Comparison of ENCODE assay signal across 14 cellular contexts in the genomic region with DNA sequence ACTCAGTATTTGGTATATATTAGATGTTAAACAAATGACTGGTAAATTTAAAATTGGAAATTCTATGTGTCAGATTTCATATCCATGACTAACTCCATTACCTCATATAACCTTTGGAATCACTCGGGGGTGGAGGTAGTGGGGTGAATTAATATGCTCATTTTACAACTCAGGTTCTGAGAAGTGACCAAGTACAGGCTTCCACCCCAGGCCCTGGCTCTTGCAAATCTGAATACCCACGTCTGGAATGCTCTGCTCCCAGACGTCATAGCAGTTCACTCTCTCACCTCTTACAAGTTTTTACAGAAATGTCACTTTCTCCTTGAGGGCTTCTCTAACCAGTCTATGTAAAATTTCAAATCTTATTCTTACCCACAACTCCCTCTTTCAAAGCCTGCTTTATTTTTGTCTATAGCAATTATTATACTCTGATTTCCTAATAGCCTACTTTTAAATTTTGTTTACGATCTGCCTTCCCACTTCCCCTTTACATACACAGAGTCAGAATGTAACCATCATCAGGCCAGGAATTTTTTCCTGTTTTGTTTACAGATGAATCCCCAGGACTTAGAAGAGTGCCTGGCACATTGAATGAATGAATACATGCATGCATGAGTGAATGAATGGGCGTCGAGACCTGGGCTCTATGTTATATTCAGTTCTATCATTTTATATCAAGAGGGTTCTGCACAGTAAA.
A peak's percentile ranks its signal among the peaks of the same experiment; 100 is the strongest.
DNase-seq lines count a peak whose midpoint lies in the region; ATAC-seq and TF ChIP-seq lines count a peak whose summit lies in the region.
"Had no signal": no experiment of that assay in that cellular context is flagged by ENCODE, and none has a peak within 500 bp of the region (broad histone marks: within the 10 kb centered on the region; RNA-seq: fewer than 3 reads in every experiment).

No MANE protein-coding gene starts in this region.

- H3K27me3 Mint-ChIP-seq in stimulated activated naive CD8-positive, alpha-beta T cell treated with anti-CD3 and anti-CD28 coated beads, Interleukin-15, amount 100 ng/mL, for 72 hours, result no peaks in the 10 kb centered on the region
- H3K27me3 Mint-ChIP-seq in WTC11 (ENCODE audit: low read depth), result no peaks in the 10 kb centered on the region
- H3K27me3 Mint-ChIP-seq: brain had no signal

- H3K4me3 ChIP-seq in WERI-Rb-1 (ENCODE audit: low read depth, low read length), result no peak overlapping the region
- H3K4me3 ChIP-seq: BLaER1 treated with 17β-estradiol and CSF1 and Interleukin-3, amounts not matched to agents 10 nM and 100 nM; gastrocnemius medialis had no signal

- no peak overlapping the region for H3K27ac ChIP-seq in WERI-Rb-1
- H3K27ac ChIP-seq: BLaER1 treated with 17β-estradiol and CSF1 and Interleukin-3, amounts not matched to agents 10 nM and 100 nM; gastrocnemius medialis had no signal

- H3K9me3 Mint-ChIP-seq in stimulated activated naive CD8-positive, alpha-beta T cell treated with anti-CD3 and anti-CD28 coated beads, Interleukin-15, amount 100 ng/mL, for 72 hours, result no peaks in the 10 kb centered on the region
- H3K9me3 Mint-ChIP-seq in WTC11, result no peaks in the 10 kb centered on the region
- H3K9me3 Mint-ChIP-seq: T-helper 1 cell treated with Interleukin-12 subunit alpha and Interleukin-12 subunit beta and Interleukin-4 antibody, amounts not matched to agents 30 μg/mL and 1 μg/mL, for 36 hours had no signal

- POLR2A ChIA-PET in WTC11 (lab: Charles Lee), result no interaction called here

- no peak for TF ChIP-seq CTCF in WTC11 (IDR thresholded peaks at IDR 0.05)
- no peak for TF ChIP-seq CTCF in WERI-Rb-1 (IDR thresholded peaks at IDR 0.05; ENCODE audit: low read depth, low read length)

- ATAC-seq in stimulated activated naive CD8-positive, alpha-beta T cell treated with anti-CD3 and anti-CD28 coated beads, Interleukin-15, Interleukin-2, amounts not matched to agents 100 U/mL and 50 U/mL, for 24 hours, result peak; percentile 43
- no peak for ATAC-seq in stimulated activated naive CD8-positive, alpha-beta T cell treated with anti-CD3 and anti-CD28 coated beads, Interleukin-15, amount 100 ng/mL, for 72 hours
- ATAC-seq in WTC11 (no peak; the same call in 1 of the 2 replicates), GM19455 (IDR thresholded peaks at IDR 0.05; ENCODE audit: unreplicated experiment) (no peak)
- ATAC-seq: gastrocnemius medialis, right cardiac atrium had no signal

- H3K36me3 Mint-ChIP-seq in WTC11, result no peaks in the 10 kb centered on the region
- H3K36me3 Mint-ChIP-seq: brain had no signal

- no peaks in the 10 kb centered on the region for H3K9me3 ChIP-seq in WERI-Rb-1 (ENCODE audit: severe bottlenecking)
- H3K9me3 ChIP-seq: BLaER1 treated with 17β-estradiol and CSF1 and Interleukin-3, amounts not matched to agents 10 nM and 100 nM; gastrocnemius medialis had no signal

- no peak overlapping the region for H3K4me3 Mint-ChIP-seq in stimulated activated naive CD8-positive, alpha-beta T cell treated with anti-CD3 and anti-CD28 coated beads, Interleukin-15, amount 100 ng/mL, for 72 hours
- H3K4me3 Mint-ChIP-seq in WTC11, result no peak overlapping the region
- H3K4me3 Mint-ChIP-seq: brain; T-helper 1 cell treated with Interleukin-12 subunit alpha and Interleukin-12 subunit beta and Interleukin-4 antibody, amounts not matched to agents 30 μg/mL and 1 μg/mL, for 36 hours had no signal

- CTCF ChIA-PET in WTC11 (lab: Charles Lee), result no interaction called here

- H3K4me1 Mint-ChIP-seq in stimulated activated naive CD8-positive, alpha-beta T cell treated with anti-CD3 and anti-CD28 coated beads, Interleukin-15, amount 100 ng/mL, for 72 hours, result peaks cover 49% of the 10 kb centered on the region
- H3K4me1 Mint-ChIP-seq in WTC11, result peaks cover 30% of the 10 kb centered on the region
- H3K4me1 Mint-ChIP-seq: brain had no signal

- no peak overlapping the region for H3K27ac Mint-ChIP-seq in stimulated activated naive CD8-positive, alpha-beta T cell treated with anti-CD3 and anti-CD28 coated beads, Interleukin-15, amount 100 ng/mL, for 72 hours
- H3K27ac Mint-ChIP-seq in WTC11, result 0 out of 2 replicates have a peak overlapping the region, but pooled peaks have one; percentile 3
- H3K27ac Mint-ChIP-seq: brain; T-helper 1 cell treated with Interleukin-12 subunit alpha and Interleukin-12 subunit beta and Interleukin-4 antibody, amounts not matched to agents 30 μg/mL and 1 μg/mL, for 36 hours had no signal

- no peaks in the 10 kb centered on the region for H3K36me3 ChIP-seq in WERI-Rb-1
- H3K36me3 ChIP-seq: BLaER1 treated with 17β-estradiol and CSF1 and Interleukin-3, amounts not matched to agents 10 nM and 100 nM; gastrocnemius medialis had no signal

- DNase-seq in stimulated activated naive CD8-positive, alpha-beta T cell treated with anti-CD3 and anti-CD28 coated beads, Interleukin-15, Interleukin-2, amounts not matched to agents 100 U/mL and 50 U/mL, for 24 hours, result no peak
- DNase-seq in stimulated activated naive CD8-positive, alpha-beta T cell treated with anti-CD3 and anti-CD28 coated beads, Interleukin-15, amount 100 ng/mL, for 72 hours, result no peak
- DNase-seq in WTC11 (ENCODE audit: low spot score), result no peak
- DNase-seq in foreskin melanocyte, result peak; percentile 29
- DNase-seq in WERI-Rb-1, result no peak
- DNase-seq in NCI-H774 (lab: John Stamatoyannopoulos, UW), result no peak
- no peak for DNase-seq in GDM1 (lab: John Stamatoyannopoulos, UW)
- DNase-seq: gastrocnemius medialis, NCI-H510A treated with DMSO at 0.1 percent for 48 hours, right cardiac atrium had no signal

- peaks cover 34% of the 10 kb centered on the region for H3K27me3 ChIP-seq in WERI-Rb-1 (ENCODE audit: insufficient read depth, low read depth, severe bottlenecking)
- H3K27me3 ChIP-seq: BLaER1 treated with 17β-estradiol and CSF1 and Interleukin-3, amounts not matched to agents 10 nM and 100 nM; gastrocnemius medialis had no signal

TF ChIP-seq in WTC11, 78 proteins besides CTCF, POLR2A, EP300 and RAD21:
- TF ChIP-seq, protein P1, sequence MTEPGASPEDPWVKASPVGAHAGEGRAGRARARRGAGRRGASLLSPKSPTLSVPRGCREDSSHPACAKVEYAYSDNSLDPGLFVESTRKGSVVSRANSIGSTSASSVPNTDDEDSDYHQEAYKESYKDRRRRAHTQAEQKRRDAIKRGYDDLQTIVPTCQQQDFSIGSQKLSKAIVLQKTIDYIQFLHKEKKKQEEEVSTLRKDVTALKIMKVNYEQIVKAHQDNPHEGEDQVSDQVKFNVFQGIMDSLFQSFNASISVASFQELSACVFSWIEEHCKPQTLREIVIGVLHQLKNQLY (CRISPR knock-in tag; IDR thresholded peaks at IDR 0.05), result no peak
